Comparison of ENCODE assay signal across 16 cellular contexts in genomic region chr11:118886681-118887111, GRCh38. TPM values are rescaled to one million over a fixed set of nuclear protein-coding genes. Genes with fewer than 3 reads are reported as not detected.
A peak's percentile ranks its signal among the peaks of the same experiment; 100 is the strongest.
DNase-seq lines count a peak whose midpoint lies in the region; ATAC-seq, FAIRE-seq and TF ChIP-seq lines count a peak whose summit lies in the region.
"Had no signal": no experiment of that assay in that cellular context is flagged by ENCODE, and none has a peak within 500 bp of the region (broad histone marks: within the 10 kb centered on the region; RNA-seq: fewer than 3 reads in every experiment).

No MANE protein-coding gene starts in this region.

- TF ChIP-seq CTCF in osteocyte (IDR thresholded peaks at IDR 0.05) (no peak), prostate gland (IDR thresholded peaks at IDR 0.05) (no peak)

- no peak overlapping the region for H3K4me3 ChIP-seq in prostate gland
- no peak overlapping the region for H3K4me3 ChIP-seq in small intestine (ENCODE audit: low read depth in 1 of 2, low read length in 2 of 2)
- H3K4me3 ChIP-seq: SJSA1 had no signal

- H3K36me3 ChIP-seq in prostate gland (no peaks in the 10 kb centered on the region), small intestine (ENCODE audit: control insufficient read depth in 2 of 2, insufficient read depth in 2 of 2, low read length in 2 of 2) (no peaks in the 10 kb centered on the region)
- H3K36me3 ChIP-seq: SJSA1 had no signal

- peaks cover 90% of the 10 kb centered on the region for H3K36me3 Mint-ChIP-seq in activated T-helper 17 cell treated with anti-CD3 and anti-CD28 coated beads, Interleukin-2, amount 50 U/mL, for 72 hours (ENCODE audit: low read depth)
- no peaks in the 10 kb centered on the region for H3K36me3 Mint-ChIP-seq in osteocyte (ENCODE audit: unreplicated experiment)

- H3K9me3 ChIP-seq in prostate gland (no peaks in the 10 kb centered on the region), small intestine (ENCODE audit: control insufficient read depth, low read depth) (no peaks in the 10 kb centered on the region)
- H3K9me3 ChIP-seq: SJSA1 had no signal

- peak; percentile 48 for ATAC-seq in HG02798 (IDR thresholded peaks at IDR 0.05; ENCODE audit: poor library complexity, unreplicated experiment)
- no peak for ATAC-seq in activated T-helper 17 cell treated with anti-CD3 and anti-CD28 coated beads, Interleukin-2, amount 50 U/mL, for 72 hours (replicated peaks)
- ATAC-seq: stimulated activated naive CD8-positive, alpha-beta T cell treated with anti-CD3 and anti-CD28 coated beads, Interleukin-15, Interleukin-2, amounts not matched to agents 100 U/mL and 50 U/mL, for 24 hours had no signal

- H3K9me3 Mint-ChIP-seq in activated T-helper 17 cell treated with anti-CD3 and anti-CD28 coated beads, Interleukin-2, amount 50 U/mL, for 72 hours, result no peaks in the 10 kb centered on the region
- H3K9me3 Mint-ChIP-seq in osteocyte (ENCODE audit: unreplicated experiment), result no peaks in the 10 kb centered on the region

- intact Hi-C loops in prostate gland (cut with DNase I), result no loop called here

- WGBS in prostate gland, result 86% methylated on average over 8 of the region's 8 CpGs
- WGBS in small intestine, 3 donors, result 74 to 84% (median 83%) methylated on average over 8 of the region's 8 CpGs

- peak overlapping the region; percentile 58 for H3K27ac Mint-ChIP-seq in activated T-helper 17 cell treated with anti-CD3 and anti-CD28 coated beads, Interleukin-2, amount 50 U/mL, for 72 hours
- H3K27ac Mint-ChIP-seq in osteocyte (ENCODE audit: unreplicated experiment), result peak overlapping the region; percentile 58

- peaks cover 46% of the 10 kb centered on the region for H3K4me1 Mint-ChIP-seq in activated T-helper 17 cell treated with anti-CD3 and anti-CD28 coated beads, Interleukin-2, amount 50 U/mL, for 72 hours
- peaks cover 60% of the 10 kb centered on the region for H3K4me1 Mint-ChIP-seq in osteocyte (ENCODE audit: unreplicated experiment)

- H3K4me1 ChIP-seq in prostate gland (replicated peaks) (no peaks in the 10 kb centered on the region), small intestine (ENCODE audit: control insufficient read depth in 2 of 2, insufficient read depth in 1 of 2, low read depth in 1 of 2, low read length in 1 of 2) (no peaks in the 10 kb centered on the region)
- H3K4me1 ChIP-seq: foreskin keratinocyte had no signal

- no peak for DNase-seq in GM12891 (ENCODE audit: insufficient read length, low spot score)
- DNase-seq in osteocyte (ENCODE audit: extremely low spot score, unreplicated experiment), result no peak
- DNase-seq in prostate gland (ENCODE audit: low spot score), result no peak
- DNase-seq in Ammon's horn (ENCODE audit: low spot score), result no peak
- no peak for DNase-seq in NK-92 (lab: John Stamatoyannopoulos, UW; ENCODE audit: unreplicated experiment)
- DNase-seq in small intestine, result no peak
- DNase-seq: DMS79 treated with DMSO at 0.1 percent for 48 hours; foreskin keratinocyte; MM.1S; stimulated activated naive CD8-positive, alpha-beta T cell treated with anti-CD3 and anti-CD28 coated beads, Interleukin-15, Interleukin-2, amounts not matched to agents 100 U/mL and 50 U/mL, for 24 hours had no signal

- H3K4me3 Mint-ChIP-seq in activated T-helper 17 cell treated with anti-CD3 and anti-CD28 coated beads, Interleukin-2, amount 50 U/mL, for 72 hours, result peak overlapping the region; percentile 86
- H3K4me3 Mint-ChIP-seq in osteocyte (ENCODE audit: unreplicated experiment), result no peak overlapping the region

- H3K27ac ChIP-seq in prostate gland (peak overlapping the region in 1 of 2 donors; percentile 57), small intestine (ENCODE audit: low read depth in 1 of 2, low read length in 1 of 2) (no peak overlapping the region)
- H3K27ac ChIP-seq: foreskin keratinocyte, SJSA1 had no signal

- TF ChIP-seq POLR2A in GM12891 (IDR thresholded peaks at IDR 0.05; ENCODE audit: low read depth, low read length), result no peak
- no peak for TF ChIP-seq POLR2A in prostate gland (IDR thresholded peaks at IDR 0.05)

- H3K27me3 ChIP-seq in prostate gland (replicated peaks; ENCODE audit: insufficient read depth) (no peaks in the 10 kb centered on the region), small intestine (ENCODE audit: control insufficient read depth in 2 of 2, insufficient read depth in 2 of 2, low read length in 2 of 2) (no peaks in the 10 kb centered on the region)
- H3K27me3 ChIP-seq: SJSA1 had no signal

- no peaks in the 10 kb centered on the region for H3K27me3 Mint-ChIP-seq in activated T-helper 17 cell treated with anti-CD3 and anti-CD28 coated beads, Interleukin-2, amount 50 U/mL, for 72 hours
- no peaks in the 10 kb centered on the region for H3K27me3 Mint-ChIP-seq in osteocyte (ENCODE audit: unreplicated experiment)

- FAIRE-seq in GM12891 (lab: Jason Lieb, UNC) (peak; percentile 91), small intestine (lab: Jason Lieb, UNC) (no peak)
- FAIRE-seq: bronchial epithelial cell had no signal

TF ChIP-seq in GM12891, 5 proteins besides CTCF, POLR2A, EP300 and RAD21:
- TF ChIP-seq TAF1 (IDR thresholded peaks at IDR 0.05; ENCODE audit: low read depth, low read length) (no peak), POLR2AphosphoS5 (IDR thresholded peaks at IDR 0.05; ENCODE audit: low read depth, low read length) (no peak), SPI1 (IDR thresholded peaks at IDR 0.05; ENCODE audit: low read depth, low read length) (peak; percentile 31; the same call in 1 of the 2 replicates), PAX5 (IDR thresholded peaks at IDR 0.05; ENCODE audit: insufficient read depth, low read length, severe bottlenecking) (no peak), POU2F2 (IDR thresholded peaks at IDR 0.05; ENCODE audit: low read depth, low read length) (peak; percentile 47; the same call in 1 of the 2 replicates)

RNA-seq across cellular contexts. Expression of gene CXCR5, which starts 3.0 kb away (rescaled TPM):
- 4.4 TPM for polyA plus RNA-seq in GM12891 (2012; ENCODE audit: low read depth, missing spikeins)
- total RNA-seq in activated T-helper 17 cell treated with anti-CD3 and anti-CD28 coated beads, Interleukin-2, amount 50 U/mL, for 72 hours, result 10 to 100 TPM in 1 of 2 donors, 1 to 10 TPM in 1; 8.0 to 20.2 TPM
- total RNA-seq in osteocyte (not detected in 2 replicates), prostate gland (under 1 TPM in 1 of 2 donors, not detected in 1; 0.17 TPM)
- polyA plus RNA-seq in small intestine, result under 1 TPM; 0.22 to 0.61 (median 0.54) TPM
- total RNA-seq: bronchial epithelial cell, foreskin keratinocyte, lower leg skin, SJSA1, skeletal muscle tissue had no signal
- polyA plus RNA-seq: foreskin keratinocyte had no signal

RNA-seq across cellular contexts. Expression of gene BCL9L, which starts 39.0 kb away (rescaled TPM):
- polyA plus RNA-seq in GM12891 (2012; ENCODE audit: low read depth, missing spikeins), result 5.5 TPM
- 10 to 100 TPM; 30.2 to 49.6 TPM for total RNA-seq in activated T-helper 17 cell treated with anti-CD3 and anti-CD28 coated beads, Interleukin-2, amount 50 U/mL, for 72 hours
- total RNA-seq in osteocyte (115 and 122 TPM in 2 replicates), prostate gland (10 to 100 TPM; 46.6 to 56.8 TPM)
- polyA plus RNA-seq in small intestine, result 10 to 100 TPM; 11.6 to 23.5 (median 14.3) TPM
